In genomic region chr1:23453455-23454000, GRCh38 we compare ENCODE assay signal across 24 cellular contexts.
"Had no signal": no experiment of that assay in that cellular context is flagged by ENCODE, and none has a peak within 500 bp of the region (broad histone marks: within the 10 kb centered on the region; RNA-seq: fewer than 3 reads in every experiment).

No MANE protein-coding gene starts in this region.

- H3K27ac Mint-ChIP-seq: activated CD4-positive, alpha-beta memory T cell treated with anti-CD3 and anti-CD28 coated beads for 36 hours; activated naive CD8-positive, alpha-beta T cell treated with anti-CD3 and anti-CD28 coated beads, Interleukin-2, amount 10 ng/mL, durations not matched to agents 7 days and 5 days; activated T-helper 17 cell treated with anti-CD3 and anti-CD28 coated beads, Interleukin-2, amount 50 U/mL, for 72 hours; immature natural killer cell; nephron; T-helper 1 cell treated with Interleukin-12 subunit alpha and Interleukin-12 subunit beta and Interleukin-4 antibody, amounts not matched to agents 30 μg/mL and 1 μg/mL, for 36 hours; WTC11 had no signal

- H3K27me3 ChIP-seq: body of pancreas, colonic mucosa, heart right ventricle, tibial artery, vagina had no signal

- H3K9me3 ChIP-seq: body of pancreas, colonic mucosa, heart right ventricle, tibial artery, vagina had no signal

- H3K9ac ChIP-seq: parathyroid adenoma had no signal

- H3K4me3 ChIP-seq: body of pancreas, colonic mucosa, heart right ventricle, tibial artery, vagina had no signal

- H3K27ac ChIP-seq: colonic mucosa, heart right ventricle, parathyroid adenoma, tibial artery had no signal

- H3K36me3 ChIP-seq: colonic mucosa had no signal

- H3K79me2 ChIP-seq: parathyroid adenoma had no signal

- H3K4me3 Mint-ChIP-seq: activated CD4-positive, alpha-beta memory T cell treated with anti-CD3 and anti-CD28 coated beads for 36 hours; activated naive CD8-positive, alpha-beta T cell treated with anti-CD3 and anti-CD28 coated beads, Interleukin-2, amount 10 ng/mL, durations not matched to agents 7 days and 5 days; activated T-helper 17 cell treated with anti-CD3 and anti-CD28 coated beads, Interleukin-2, amount 50 U/mL, for 72 hours; immature natural killer cell; nephron; T-helper 1 cell treated with Interleukin-12 subunit alpha and Interleukin-12 subunit beta and Interleukin-4 antibody, amounts not matched to agents 30 μg/mL and 1 μg/mL, for 36 hours; WTC11 had no signal

- H2AFZ ChIP-seq: parathyroid adenoma had no signal

- ATAC-seq: activated T-helper 17 cell treated with anti-CD3 and anti-CD28 coated beads, Interleukin-2, amount 50 U/mL, for 72 hours; body of pancreas; heart right ventricle; left ventricle myocardium superior; sciatic nerve; WTC11 had no signal

- DNase-seq: activated CD4-positive, alpha-beta memory T cell treated with anti-CD3 and anti-CD28 coated beads for 36 hours; activated CD4-positive, alpha-beta T cell treated with anti-CD3 and anti-CD28 coated beads for 4 hours; activated naive CD4-positive, alpha-beta T cell; activated naive CD8-positive, alpha-beta T cell treated with anti-CD3 and anti-CD28 coated beads, Interleukin-2, amount 10 ng/mL, durations not matched to agents 7 days and 5 days; activated T-cell treated with anti-CD3 and anti-CD28 coated beads, Interleukin-2, amount 50 U/mL, for 1 hour; body of pancreas; central memory CD4-positive, alpha-beta T cell; colonic mucosa; erythroblast; heart right ventricle; immature natural killer cell; kidney glomerular epithelial cell; left ventricle myocardium superior; mesendoderm; stimulated activated CD4-positive, alpha-beta T cell treated with anti-CD3 and anti-CD28 coated beads, Interleukin-4, amount 100 ng/mL, for 4 hours; stimulated activated naive CD4-positive, alpha-beta T cell; tibial artery had no signal

- H3K4me1 Mint-ChIP-seq: WTC11 had no signal

- H3K36me3 Mint-ChIP-seq: activated CD4-positive, alpha-beta memory T cell treated with anti-CD3 and anti-CD28 coated beads for 36 hours; activated naive CD8-positive, alpha-beta T cell treated with anti-CD3 and anti-CD28 coated beads, Interleukin-2, amount 10 ng/mL, durations not matched to agents 7 days and 5 days; immature natural killer cell had no signal
